17 cellular contexts compared by ENCODE assay signal in genomic region chr13:51697855-51698254, GRCh38.
"Had no signal": no experiment of that assay in that cellular context is flagged by ENCODE, and none has a peak within 500 bp of the region (broad histone marks: within the 10 kb centered on the region; RNA-seq: fewer than 3 reads in every experiment).

No MANE protein-coding gene starts in this region.

- DNase-seq: activated CD4-positive, alpha-beta T cell treated with anti-CD3 and anti-CD28 coated beads, Interleukin-2, amount 50 U/mL, for 4 hours; activated CD8-positive, alpha-beta memory T cell treated with anti-CD3 and anti-CD28 coated beads, Interleukin-2, amount 10 ng/mL, durations not matched to agents 7 days and 5 days; activated gamma-delta T cell; activated T-cell treated with anti-CD3 and anti-CD28 coated beads, Interleukin-2, amount 50 U/mL, for 4 hours; aorta; colonic mucosa; effector CD4-positive, alpha-beta T cell; hypothalamus; left colon; small intestine; stomach had no signal

- ATAC-seq: activated CD4-positive, CD25-positive, alpha-beta regulatory T cell treated with anti-CD3 and anti-CD28 coated beads, Interleukin-2, amount 50 U/mL, for 24 hours; activated CD8-positive, alpha-beta memory T cell treated with anti-CD3 and anti-CD28 coated beads, Interleukin-2, amount 10 ng/mL, durations not matched to agents 7 days and 5 days; activated T-cell treated with anti-CD3 and anti-CD28 coated beads, Interleukin-2, amount 50 U/mL, for 4 hours; left colon had no signal

- H3K36me3 Mint-ChIP-seq: activated CD8-positive, alpha-beta memory T cell treated with anti-CD3 and anti-CD28 coated beads, Interleukin-2, amount 10 ng/mL, durations not matched to agents 7 days and 5 days had no signal

- H3K4me1 ChIP-seq: colonic mucosa, vagina had no signal

- H3K27me3 Mint-ChIP-seq: activated CD8-positive, alpha-beta memory T cell treated with anti-CD3 and anti-CD28 coated beads, Interleukin-2, amount 10 ng/mL, durations not matched to agents 7 days and 5 days; activated naive CD8-positive, alpha-beta T cell; memory B cell had no signal

- H3K9me3 Mint-ChIP-seq: T-helper 2 cell treated with Interferon-gamma antibody and Interleukin-4, amounts not matched to agents 5 μg/mL and 100 μg/mL, for 36 hours had no signal

- H3K9me3 ChIP-seq: colonic mucosa, stomach, vagina had no signal

- H3K4me3 ChIP-seq: colonic mucosa, stomach, vagina had no signal

- H3K4me3 Mint-ChIP-seq: activated CD8-positive, alpha-beta memory T cell treated with anti-CD3 and anti-CD28 coated beads, Interleukin-2, amount 10 ng/mL, durations not matched to agents 7 days and 5 days; activated naive CD8-positive, alpha-beta T cell; activated T-cell treated with anti-CD3 and anti-CD28 coated beads, Interleukin-2, amount 50 U/mL, for 4 hours; memory B cell; nephron; T-helper 2 cell treated with Interferon-gamma antibody and Interleukin-4, amounts not matched to agents 5 μg/mL and 100 μg/mL, for 36 hours had no signal

- H3K27ac Mint-ChIP-seq: activated CD8-positive, alpha-beta memory T cell treated with anti-CD3 and anti-CD28 coated beads, Interleukin-2, amount 10 ng/mL, durations not matched to agents 7 days and 5 days; activated naive CD8-positive, alpha-beta T cell; memory B cell; nephron; T-helper 2 cell treated with Interferon-gamma antibody and Interleukin-4, amounts not matched to agents 5 μg/mL and 100 μg/mL, for 36 hours had no signal

- H3K27ac ChIP-seq: colonic mucosa, stomach, vagina had no signal

- H3K27me3 ChIP-seq: colonic mucosa, stomach, vagina had no signal

- H3K36me3 ChIP-seq: colonic mucosa, stomach, vagina had no signal

- H3K4me1 Mint-ChIP-seq: activated CD8-positive, alpha-beta memory T cell treated with anti-CD3 and anti-CD28 coated beads, Interleukin-2, amount 10 ng/mL, durations not matched to agents 7 days and 5 days; memory B cell; nephron had no signal
